Comparison of ENCODE assay signal across 22 cellular contexts in genomic region chr16:84245933-84246678, GRCh38.
"Had no signal": no experiment of that assay in that cellular context is flagged by ENCODE, and none has a peak within 500 bp of the region (broad histone marks: within the 10 kb centered on the region; RNA-seq: fewer than 3 reads in every experiment).

No MANE protein-coding gene starts in this region.

- H3K9me3 ChIP-seq: body of pancreas, esophagus squamous epithelium, gastrocnemius medialis, mucosa of descending colon, psoas muscle, right atrium auricular region, upper lobe of right lung had no signal

- ATAC-seq: activated CD4-positive, alpha-beta T cell treated with anti-CD3 and anti-CD28 coated beads for 36 hours; body of pancreas; gastrocnemius medialis; left cardiac atrium; mucosa of descending colon; psoas muscle; stimulated activated naive CD8-positive, alpha-beta T cell treated with anti-CD3 and anti-CD28 coated beads, Interleukin-15, Interleukin-2, amounts not matched to agents 100 U/mL and 50 U/mL, for 24 hours; upper lobe of right lung had no signal

- H3K27ac ChIP-seq: body of pancreas, cardiac muscle cell, esophagus squamous epithelium, gastrocnemius medialis, psoas muscle, right atrium auricular region, upper lobe of right lung had no signal

- H3K27me3 ChIP-seq: cardiac muscle cell, gastrocnemius medialis, right atrium auricular region had no signal

- H3K36me3 ChIP-seq: cardiac muscle cell, esophagus squamous epithelium, gastrocnemius medialis, right atrium auricular region, upper lobe of right lung had no signal

- DNase-seq: activated B cell treated with CpG ODN at 0.5 μM for 24 hours; activated CD4-positive, alpha-beta T cell treated with anti-CD3 and anti-CD28 coated beads for 36 hours; activated CD4-positive, alpha-beta T cell treated with anti-CD3 and anti-CD28 coated beads, Interleukin-2, amount 50 U/mL, for 4 hours; activated gamma-delta T cell treated with Interleukin-2 at 50 U/mL for 16 hours; anterior cingulate cortex; body of pancreas; cortex of kidney; endodermal cell; esophagus squamous epithelium; gastrocnemius medialis; head of caudate nucleus; hypothalamus; left cardiac atrium; mesendoderm; mucosa of descending colon; psoas muscle; stimulated activated CD4-positive, alpha-beta T cell treated with anti-CD3 and anti-CD28 coated beads, Interleukin-4, amount 100 ng/mL, for 24 hours; stimulated activated naive CD8-positive, alpha-beta T cell treated with anti-CD3 and anti-CD28 coated beads, Interleukin-15, Interleukin-2, amounts not matched to agents 100 U/mL and 50 U/mL, for 24 hours; T-helper 9 cell; upper lobe of right lung had no signal

- H3K4me1 ChIP-seq: body of pancreas, esophagus squamous epithelium, gastrocnemius medialis, psoas muscle, right atrium auricular region, upper lobe of right lung had no signal

- H3K4me3 ChIP-seq: body of pancreas, cardiac muscle cell, esophagus squamous epithelium, gastrocnemius medialis, mucosa of descending colon, psoas muscle, right atrium auricular region, upper lobe of right lung had no signal
